ENCODE assay signal across 10 cellular contexts in the genomic region with DNA sequence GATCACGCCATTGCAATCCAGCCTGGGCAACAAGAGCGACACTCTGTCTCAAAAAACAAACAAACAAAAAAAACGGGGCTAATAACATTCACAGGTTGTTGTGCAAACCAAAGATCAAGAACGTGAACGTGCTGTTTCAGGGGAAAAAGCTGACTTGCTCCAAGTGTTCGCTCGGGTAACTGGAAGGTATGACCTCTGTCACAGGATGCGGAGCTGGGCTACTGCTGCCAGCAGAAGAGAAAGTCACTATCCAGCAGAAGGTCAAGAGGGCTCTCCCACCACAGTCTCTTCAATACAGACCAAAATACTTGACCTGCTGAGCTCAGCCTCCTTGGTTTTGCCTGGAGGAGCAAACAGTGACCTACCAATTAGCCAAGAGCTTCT. TPM values are rescaled to one million over a fixed set of nuclear protein-coding genes. Genes with fewer than 3 reads are reported as not detected.
A peak's percentile ranks its signal among the peaks of the same experiment; 100 is the strongest.
DNase-seq lines count a peak whose midpoint lies in the region; ATAC-seq and TF ChIP-seq lines count a peak whose summit lies in the region.
"Had no signal": no experiment of that assay in that cellular context is flagged by ENCODE, and none has a peak within 500 bp of the region (broad histone marks: within the 10 kb centered on the region; RNA-seq: fewer than 3 reads in every experiment).

No MANE protein-coding gene starts in this region.

- H3K9me3 ChIP-seq in heart left ventricle (no peaks in the 10 kb centered on the region), neutrophil (no peaks in the 10 kb centered on the region), vagina (no peaks in the 10 kb centered on the region)

- intact Hi-C loops in Right ventricle myocardium inferior (cut with DNase I) (loop anchor here (2.0 to 5.0 kb wide), 4 partner anchors 41 to 174 kb away; a partner anchor contains a TSS), cardiac septum (cut with DNase I) (loop anchor here (5.0 to 10.0 kb wide), 2 partner anchors 124 to 197 kb away; no protein-coding TSS in a partner anchor), heart left ventricle (cut with DNase I) (loop anchor here in 8 of 10 donors (5.0 to 10.0 kb wide), 8 partner anchors 39 to 547 kb away; a partner anchor contains a TSS), vagina (cut with DNase I) (loop anchor here (5.0 to 10.0 kb wide), 2 partner anchors 54 to 287 kb away; no protein-coding TSS in a partner anchor)

- H3K27ac ChIP-seq in heart left ventricle (peak overlapping the region in 11 of 12 donors; percentile 36 to 81 (median 59)), neutrophil (peak overlapping the region; percentile 80), vagina (peak overlapping the region; percentile 70)

- TF ChIP-seq POLR2A in heart left ventricle (IDR thresholded peaks at IDR 0.05): no peak
- TF ChIP-seq POLR2A in vagina (IDR thresholded peaks at IDR 0.05): no peak

- H3K4me3 ChIP-seq in heart left ventricle (no peak overlapping the region), neutrophil (ENCODE audit: low read depth in 1 of 2, low read length in 1 of 2) (no peak overlapping the region), vagina (no peak overlapping the region)

- H3K36me3 ChIP-seq in heart left ventricle (peaks cover 0 to 28% (median 6%) of the 10 kb centered on the region in 9 donors), neutrophil (peaks cover 42% of the 10 kb centered on the region), vagina (peaks cover 0 to 9% of the 10 kb centered on the region in 2 donors)

- TF ChIP-seq CTCF in heart left ventricle (IDR thresholded peaks at IDR 0.05): no peak
- TF ChIP-seq CTCF in neutrophil (IDR thresholded peaks at IDR 0.05): no peak
- no peak for TF ChIP-seq CTCF in vagina (IDR thresholded peaks at IDR 0.05)

- DNase-seq in Right ventricle myocardium inferior (ENCODE audit: missing footprints) (no peak), cardiac septum (ENCODE audit: low spot score) (no peak), heart left ventricle (no peak), vagina (ENCODE audit: extremely low spot score in 2 of 2) (no peak), SKM-1 (lab: John Stamatoyannopoulos, UW; ENCODE audit: unreplicated experiment) (no peak), GDM1 (lab: John Stamatoyannopoulos, UW) (no peak)
- DNase-seq: activated CD4-positive, alpha-beta T cell treated with anti-CD3 and anti-CD28 coated beads, Interleukin-2, amount 10 ng/mL, durations not matched to agents 7 days and 5 days; NCI-H2081 had no signal

- 56 to 62% (median 56%) methylated on average over 8 of the region's 8 CpGs for WGBS in heart left ventricle, 4 donors

- ATAC-seq in Right ventricle myocardium inferior: peak; percentile 19
- peak in 3 of 4 donors; percentile 11 to 31 (median 28) for ATAC-seq in heart left ventricle
- ATAC-seq in esophagus mucosa: no peak

- H3K4me1 ChIP-seq in heart left ventricle: peaks cover 8 to 70% (median 48%) of the 10 kb centered on the region in 12 donors
- H3K4me1 ChIP-seq in neutrophil (ENCODE audit: control insufficient read depth in 1 of 2, insufficient read depth in 1 of 2, low read depth in 1 of 2, low read length in 1 of 2): peaks cover 14 to 46% of the 10 kb centered on the region in 2 experiments
- peaks cover 56% of the 10 kb centered on the region for H3K4me1 ChIP-seq in vagina

- H3K27me3 ChIP-seq in heart left ventricle: no peaks in the 10 kb centered on the region
- no peaks in the 10 kb centered on the region for H3K27me3 ChIP-seq in neutrophil
- H3K27me3 ChIP-seq in vagina: no peaks in the 10 kb centered on the region

RNA-seq across cellular contexts. Expression of a gene that starts 59.7 kb away (rescaled TPM):
- 12.6 TPM for total RNA-seq in Right ventricle myocardium inferior
- 5.4 TPM for total RNA-seq in cardiac septum
- 10 to 100 TPM in 6 of 9 donors, 1 to 10 TPM in 3; 5.2 to 45.3 (median 12.0) TPM for total RNA-seq in heart left ventricle
- 1 to 10 TPM; 2.1 to 4.4 TPM for polyA plus RNA-seq in heart left ventricle
- total RNA-seq in vagina: 30.7 TPM
- 23.9 TPM for total RNA-seq in esophagus mucosa
